Comparison of ENCODE assay signal across 16 cellular contexts in genomic region chr3:135090020-135090717, GRCh38.
DNase-seq lines count a peak whose midpoint lies in the region; ATAC-seq and TF ChIP-seq lines count a peak whose summit lies in the region.
"Had no signal": no experiment of that assay in that cellular context is flagged by ENCODE, and none has a peak within 500 bp of the region (broad histone marks: within the 10 kb centered on the region; RNA-seq: fewer than 3 reads in every experiment).

No MANE protein-coding gene starts in this region.

- peak overlapping the region; percentile 55 for H3K27ac Mint-ChIP-seq in Caco-2 (ENCODE audit: unreplicated experiment)
- no peak overlapping the region for H3K27ac Mint-ChIP-seq in osteocyte (ENCODE audit: unreplicated experiment)
- H3K27ac Mint-ChIP-seq: B cell; CD4-positive, alpha-beta T cell had no signal

- H3K27me3 Mint-ChIP-seq in Caco-2 (ENCODE audit: insufficient read depth, unreplicated experiment) (peaks cover 20% of the 10 kb centered on the region), osteocyte (ENCODE audit: unreplicated experiment) (no peaks in the 10 kb centered on the region)
- H3K27me3 Mint-ChIP-seq: B cell; CD4-positive, alpha-beta T cell had no signal

- H3K4me3 ChIP-seq in Caco-2 (ENCODE audit: low read depth, low read length) (no peak overlapping the region), PC-3 (ENCODE audit: low read length) (no peak overlapping the region), tibial artery (no peak overlapping the region)
- H3K4me3 ChIP-seq: GM23248 had no signal

- no peaks in the 10 kb centered on the region for H3K4me1 Mint-ChIP-seq in Caco-2 (ENCODE audit: low read depth, unreplicated experiment)
- no peaks in the 10 kb centered on the region for H3K4me1 Mint-ChIP-seq in osteocyte (ENCODE audit: unreplicated experiment)
- H3K4me1 Mint-ChIP-seq: B cell had no signal

- no peaks in the 10 kb centered on the region for H3F3A ChIP-seq in PC-3 (ENCODE audit: low read length, unreplicated experiment)

- POLR2A ChIA-PET in Caco-2 (lab: Charles Lee), result no interaction called here
- POLR2A ChIA-PET in PC-3 (lab: Charles Lee; ENCODE audit: unreplicated experiment), result no interaction called here

- no peaks in the 10 kb centered on the region for H3K9me3 ChIP-seq in Caco-2
- no peaks in the 10 kb centered on the region for H3K9me3 ChIP-seq in PC-3 (ENCODE audit: low read length)
- no peaks in the 10 kb centered on the region for H3K9me3 ChIP-seq in tibial artery

- ATAC-seq in HG02870 (IDR thresholded peaks at IDR 0.05; ENCODE audit: unreplicated experiment) (peak; percentile 50), PC-3 (no peak), HG03280 (IDR thresholded peaks at IDR 0.05; ENCODE audit: unreplicated experiment) (no peak)
- ATAC-seq: HCT116 had no signal

- H3K9me3 Mint-ChIP-seq in Caco-2 (ENCODE audit: unreplicated experiment) (no peaks in the 10 kb centered on the region), osteocyte (ENCODE audit: unreplicated experiment) (no peaks in the 10 kb centered on the region)
- H3K9me3 Mint-ChIP-seq: CD4-positive, alpha-beta T cell had no signal

- H3K4me1 ChIP-seq in Caco-2 (no peaks in the 10 kb centered on the region), PC-3 (ENCODE audit: insufficient read depth, low read length) (peaks cover 16% of the 10 kb centered on the region), tibial artery (no peaks in the 10 kb centered on the region)

- H3K27ac ChIP-seq in PC-3 (ENCODE audit: low read length) (peak overlapping the region; percentile 75), tibial artery (no peak overlapping the region)
- H3K27ac ChIP-seq: GM23248 had no signal

- TF ChIP-seq CTCF in Caco-2 (IDR thresholded peaks at IDR 0.05; ENCODE audit: insufficient read depth in 1 of 2, low read depth in 1 of 2, low read length in 1 of 2, severe bottlenecking in 1 of 2, unreplicated experiment in 1 of 2) (no peak), PC-3 (conservative IDR thresholded peaks at IDR 0.05; ENCODE audit: low read depth, low read length) (no peak), osteocyte (IDR thresholded peaks at IDR 0.05) (no peak), tibial artery (IDR thresholded peaks at IDR 0.05) (no peak)

- H3K79me2 ChIP-seq in PC-3 (ENCODE audit: low read length), result no peaks in the 10 kb centered on the region

- H3K36me3 ChIP-seq in Caco-2 (ENCODE audit: control insufficient read depth, insufficient read depth, low read length) (no peaks in the 10 kb centered on the region), PC-3 (ENCODE audit: low read depth, low read length) (no peaks in the 10 kb centered on the region), tibial artery (no peaks in the 10 kb centered on the region)

- H3K4me3 Mint-ChIP-seq in Caco-2 (ENCODE audit: unreplicated experiment) (no peak overlapping the region), osteocyte (ENCODE audit: unreplicated experiment) (no peak overlapping the region)
- H3K4me3 Mint-ChIP-seq: B cell; CD4-positive, alpha-beta T cell had no signal

- H3K4me2 ChIP-seq in PC-3 (ENCODE audit: low read length), result peak overlapping the region; percentile 52

- no peak overlapping the region for H2AFZ ChIP-seq in PC-3 (ENCODE audit: low read length)
- H2AFZ ChIP-seq: GM23248 had no signal

- CTCF ChIA-PET in Caco-2 (lab: Charles Lee), result no interaction called here
- CTCF ChIA-PET in PC-3 (lab: Charles Lee), result no interaction called here

- DNase-seq in Caco-2, result no peak
- peak; percentile 67 for DNase-seq in PC-3
- DNase-seq in osteocyte (ENCODE audit: extremely low spot score, unreplicated experiment), result peak; percentile 57
- no peak for DNase-seq in NCI-H187 (lab: John Stamatoyannopoulos, UW)
- no peak for DNase-seq in tibial artery
- DNase-seq: C1 segment of cervical spinal cord; CD4-positive, alpha-beta T cell; DMS153; GF-D8; GM23248; IMR-90; KBM-7 had no signal

- 0 out of 2 replicates have a peak, but pooled peaks cover 1% of the 10 kb centered on the region for H3K27me3 ChIP-seq in Caco-2 (replicated peaks; ENCODE audit: control insufficient read depth, insufficient read depth, low read length)
- no peaks in the 10 kb centered on the region for H3K27me3 ChIP-seq in PC-3 (ENCODE audit: low read length)
- no peaks in the 10 kb centered on the region for H3K27me3 ChIP-seq in tibial artery

- intact Hi-C loops in Caco-2 (cut with micrococcal nuclease; ENCODE audit: unreplicated experiment) (no loop called here), PC-3 (cut with micrococcal nuclease) (no loop called here), tibial artery (cut with DNase I; ENCODE audit: low total_unique reads) (no loop called here)

- H3K9ac ChIP-seq in PC-3 (ENCODE audit: low read length), result no peak overlapping the region
- H3K9ac ChIP-seq: GM23248 had no signal

- no peaks in the 10 kb centered on the region for H4K20me1 ChIP-seq in PC-3 (ENCODE audit: low read length)

- BruUV-seq in Caco-2 (replicated peaks; lab: Mats Ljungman, UMichigan) (no TSS peak), PC-3 (replicated peaks; lab: Mats Ljungman, UMichigan) (no TSS peak)

- no peaks in the 10 kb centered on the region for H3K9me2 ChIP-seq in PC-3 (replicated peaks; ENCODE audit: low read length)

- no peaks in the 10 kb centered on the region for H3K36me3 Mint-ChIP-seq in Caco-2 (ENCODE audit: insufficient read depth, unreplicated experiment)
- no peaks in the 10 kb centered on the region for H3K36me3 Mint-ChIP-seq in osteocyte (ENCODE audit: unreplicated experiment)

Comparison
In these comparisons a context has a peak if more than half of its experiments do, and no peak if none do; other contexts are left out.
1. DNase-seq: peak in PC-3 (single experiment) and osteocyte (single experiment); none in Caco-2 (0 of 2), NCI-H187 (0 of 2) and tibial artery (0 of 2).